ENCODE assay signal across 10 cellular contexts in the genomic region with DNA sequence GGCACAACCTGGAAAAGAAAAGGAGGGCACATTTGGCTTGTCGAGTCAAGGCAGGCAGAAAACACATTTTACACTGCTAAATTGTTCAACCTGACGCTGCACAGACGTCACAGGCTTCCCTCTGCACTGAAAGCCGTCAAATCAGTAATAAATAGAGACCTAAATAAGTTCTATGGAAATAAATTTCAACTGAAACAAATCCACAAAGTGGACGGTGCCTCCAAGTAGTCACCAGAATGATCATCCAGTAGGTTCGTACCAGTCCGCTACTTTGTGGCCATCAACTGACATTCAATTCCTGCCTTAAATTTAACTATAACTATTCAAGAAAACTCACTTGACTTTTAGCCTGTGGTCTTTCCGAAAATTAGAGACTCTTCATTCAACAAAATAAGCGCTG. TPM values are rescaled to one million over a fixed set of nuclear protein-coding genes. Genes with fewer than 3 reads are reported as not detected.
DNase-seq lines count a peak whose midpoint lies in the region; ATAC-seq, FAIRE-seq and TF ChIP-seq lines count a peak whose summit lies in the region.
"Had no signal": no experiment of that assay in that cellular context is flagged by ENCODE, and none has a peak within 500 bp of the region (broad histone marks: within the 10 kb centered on the region; RNA-seq: fewer than 3 reads in every experiment).

No MANE protein-coding gene starts in this region.

- H3K9me3 ChIP-seq in right cardiac atrium (ENCODE audit: control insufficient read depth, low read length): no peaks in the 10 kb centered on the region
- no peaks in the 10 kb centered on the region for H3K9me3 ChIP-seq in skeletal muscle satellite cell (replicated peaks; ENCODE audit: low read length)

- peak overlapping the region; percentile 76 for H3K9ac ChIP-seq in skeletal muscle satellite cell (ENCODE audit: low read depth, low read length)

- H3K4me3 ChIP-seq in WI38 (ENCODE audit: low read depth, low read length) (peak overlapping the region; percentile 69), right cardiac atrium (ENCODE audit: low read length) (peak overlapping the region; percentile 94), skeletal muscle satellite cell (ENCODE audit: low read length) (peak overlapping the region; percentile 90)

- DNase-seq in GM19239 (ENCODE audit: insufficient read length, low spot score): no peak
- DNase-seq in right cardiac atrium: no peak
- DNase-seq in omental fat pad (ENCODE audit: low spot score): no peak

- no peaks in the 10 kb centered on the region for H3K27me3 ChIP-seq in right cardiac atrium (ENCODE audit: control insufficient read depth, insufficient read depth)
- H3K27me3 ChIP-seq in skeletal muscle satellite cell (ENCODE audit: control insufficient read depth, insufficient read depth, low read length): no peaks in the 10 kb centered on the region

- FAIRE-seq in GM19239 (lab: Jason Lieb, UNC): peak; percentile 84

- no peaks in the 10 kb centered on the region for H3K36me3 ChIP-seq in skeletal muscle satellite cell (ENCODE audit: insufficient read depth, low read length)

- intact Hi-C loops in right cardiac atrium (cut with DNase I): no loop called here

- TF ChIP-seq CTCF in WI38 (IDR thresholded peaks at IDR 0.05; ENCODE audit: low read depth, low read length) (no peak), omental fat pad (IDR thresholded peaks at IDR 0.05) (no peak)

- peak overlapping the region; percentile 13 for H3K27ac ChIP-seq in right cardiac atrium (ENCODE audit: low read length)

- H3K4me2 ChIP-seq in skeletal muscle satellite cell (ENCODE audit: low read length): peak overlapping the region; percentile 99

- no peak for ATAC-seq in right cardiac atrium
- ATAC-seq in GM21717 (IDR thresholded peaks at IDR 0.05; ENCODE audit: unreplicated experiment): no peak
- ATAC-seq in GM18867 (IDR thresholded peaks at IDR 0.05; ENCODE audit: unreplicated experiment): no peak
- ATAC-seq in omental fat pad (ENCODE audit: low FRiP score): no peak
- ATAC-seq in HG02981 (IDR thresholded peaks at IDR 0.05; ENCODE audit: unreplicated experiment): no peak

- H3K4me1 ChIP-seq in right cardiac atrium (ENCODE audit: control insufficient read depth, insufficient read depth, low read length) (no peaks in the 10 kb centered on the region), skeletal muscle satellite cell (ENCODE audit: control insufficient read depth, insufficient read depth, low read length) (peaks cover 9% of the 10 kb centered on the region)

- 68% methylated on average over 9 of the region's 9 CpGs for WGBS in right cardiac atrium

RNA-seq across cellular contexts. Expression of a gene that starts 49.0 kb away (rescaled TPM):
- not detected for total RNA-seq in right cardiac atrium
- polyA plus RNA-seq in right cardiac atrium: not detected
- not detected in 2 replicates for total RNA-seq in skeletal muscle satellite cell (2012; rRNA removed)
- total RNA-seq in omental fat pad: not detected
- total RNA-seq: lung, SK-MEL-5 had no signal
- polyA plus RNA-seq: lung had no signal

RNA-seq across cellular contexts. Expression of a gene that starts 54.3 kb away (rescaled TPM):
- 100 to 1,000 TPM; 504 to 668 (median 617) TPM for total RNA-seq in right cardiac atrium
- polyA plus RNA-seq in right cardiac atrium: 708 TPM
- total RNA-seq in skeletal muscle satellite cell (2012; rRNA removed): 60.8 and 69.0 TPM in 2 replicates
- total RNA-seq in omental fat pad: 10 to 100 TPM; 40.8 to 84.4 (median 56.1) TPM

Comparison
In these comparisons a context has a peak if more than half of its experiments do, and no peak if none do; other contexts are left out.
1. RNA of a gene that starts 54.3 kb away (total RNA-seq): 504 to 668 TPM in right cardiac atrium; 40.8 to 84.4 TPM in omental fat pad; every median in the first group is over 4 times any median in the second.
2. Peak in every context shown above with its lines, with median percentiles within 50 percentile points of each other: H3K4me3 ChIP-seq.